25 cellular contexts compared by ENCODE assay signal in the genomic region with DNA sequence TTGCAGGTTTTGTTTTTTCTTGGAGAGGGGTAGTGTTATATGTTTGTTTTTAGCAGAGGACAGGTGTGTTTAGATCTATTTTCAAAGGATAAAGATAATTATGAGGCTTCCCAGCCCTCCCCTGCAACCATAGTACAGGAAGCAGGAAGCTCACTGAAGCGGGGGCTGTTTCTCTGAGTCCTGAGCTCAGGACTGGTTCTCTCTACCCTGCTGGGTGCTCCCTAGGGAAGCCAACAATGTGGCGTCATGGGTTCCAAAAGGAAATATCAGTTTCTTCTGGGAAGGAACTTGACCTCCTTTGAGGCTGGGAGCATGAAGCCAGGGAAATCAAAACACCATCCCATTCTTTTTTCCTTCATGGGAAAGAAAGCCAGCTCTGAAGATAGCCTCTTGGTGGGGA.
A peak's percentile ranks its signal among the peaks of the same experiment; 100 is the strongest.
DNase-seq lines count a peak whose midpoint lies in the region; ATAC-seq and TF ChIP-seq lines count a peak whose summit lies in the region.
"Had no signal": no experiment of that assay in that cellular context is flagged by ENCODE, and none has a peak within 500 bp of the region (broad histone marks: within the 10 kb centered on the region; RNA-seq: fewer than 3 reads in every experiment).

No MANE protein-coding gene starts in this region.

- H3K27me3 ChIP-seq in brain microvascular endothelial cell (replicated peaks) = no peaks in the 10 kb centered on the region
- H3K27me3 ChIP-seq: body of pancreas, dorsolateral prefrontal cortex, spleen had no signal

- ATAC-seq in HG03469 (IDR thresholded peaks at IDR 0.05; ENCODE audit: unreplicated experiment) (no peak), GM18867 (IDR thresholded peaks at IDR 0.05; ENCODE audit: unreplicated experiment) (no peak)
- ATAC-seq: body of pancreas; natural killer cell treated with Interleukin-12 subunit alpha and Interleukin-12 subunit beta and Interleukin-15 and Interleukin-18, amount 100 ng/mL, for 72 hours; stimulated activated effector memory CD8-positive, alpha-beta T cell treated with anti-CD3 and anti-CD28 coated beads, Interleukin-12 subunit alpha, Interleukin-12 subunit beta, amount 100 ng/mL, for 72 hours had no signal

- DNase-seq in NCI-H2107 treated with DMSO at 0.1 percent for 48 hours (lab: John Stamatoyannopoulos, UW; ENCODE audit: unreplicated experiment) (peak; percentile 17), NCI-H2107 (lab: John Stamatoyannopoulos, UW) (no peak), brain microvascular endothelial cell (peak; percentile 18), myocyte (ENCODE audit: low read depth) (peak; percentile 42), NCI-H524 treated with DMSO at 0.1 percent for 48 hours (lab: John Stamatoyannopoulos, UW) (no peak)
- peak; percentile 45 for DNase-seq in Jurkat, Clone E6-1 (ENCODE audit: low read depth, low spot score)
- DNase-seq: 8988T; activated naive CD4-positive, alpha-beta T cell treated with anti-CD3 and anti-CD28 coated beads, Interleukin-2, amount 10 ng/mL, durations not matched to agents 7 days and 5 days; body of pancreas; dorsolateral prefrontal cortex; erythroblast; hippocampal formation; mesenchymal stem cell; NCI-H1105; NCI-H446 treated with DMSO at 0.1 percent for 48 hours; PC-9; spleen; T-helper 9 cell; tibial artery had no signal

- no peak overlapping the region for H3K27ac ChIP-seq in brain microvascular endothelial cell
- H3K27ac ChIP-seq: body of pancreas, C4-2B, PC-9, SK-N-MC, spleen, tibial artery had no signal

- in situ Hi-C loops in brain microvascular endothelial cell (cut with HindIII; ENCODE audit: low pct_ligation_motif_present, low sequenced_read_pairs) = no loop called here

- no peak for TF ChIP-seq CTCF in brain microvascular endothelial cell (IDR thresholded peaks at IDR 0.05; ENCODE audit: low read depth, low read length, missing control alignments)

- no peak overlapping the region for H3K4me3 ChIP-seq in Jurkat, Clone E6-1 (ENCODE audit: low read length)
- H3K4me3 ChIP-seq in brain microvascular endothelial cell (ENCODE audit: low read depth, low read length) = no peak overlapping the region
- H3K4me3 ChIP-seq: body of pancreas, dorsolateral prefrontal cortex, PC-9, SK-N-MC, spleen, tibial artery had no signal

- peaks cover 3% of the 10 kb centered on the region for H3K36me3 ChIP-seq in brain microvascular endothelial cell (replicated peaks)
- H3K36me3 ChIP-seq: spleen, tibial artery had no signal

Comparison
In these comparisons a context has a peak if more than half of its experiments do, and no peak if none do; other contexts are left out.
1. DNase-seq: peak in NCI-H2107 treated with DMSO at 0.1 percent for 48 hours (single experiment), Jurkat, Clone E6-1 (single experiment), brain microvascular endothelial cell (single experiment) and myocyte (single experiment); none in NCI-H2107 (single experiment) and NCI-H524 treated with DMSO at 0.1 percent for 48 hours (single experiment).